In genomic region chr1:199007423-199007822, GRCh38 we compare ENCODE assay signal across 17 cellular contexts.
DNase-seq lines count a peak whose midpoint lies in the region; ATAC-seq and TF ChIP-seq lines count a peak whose summit lies in the region.
"Had no signal": no experiment of that assay in that cellular context is flagged by ENCODE, and none has a peak within 500 bp of the region (broad histone marks: within the 10 kb centered on the region; RNA-seq: fewer than 3 reads in every experiment).

No MANE protein-coding gene starts in this region.

- H3K27ac ChIP-seq in HL-60 (replicated peaks) = peak overlapping the region; percentile 86
- H3K27ac ChIP-seq: cardiac muscle cell, gastrocnemius medialis, skin epidermis, uterus had no signal

- no peak overlapping the region for H3K4me3 ChIP-seq in AG10803 (ENCODE audit: low read length)
- H3K4me3 ChIP-seq in HL-60 (replicated peaks; ENCODE audit: insufficient read depth, low read length) = no peak overlapping the region
- H3K4me3 ChIP-seq: cardiac muscle cell, gastrocnemius medialis, skin epidermis, uterus had no signal

- peaks cover 5% of the 10 kb centered on the region for H3K4me1 Mint-ChIP-seq in WTC11

- POLR2A ChIA-PET in WTC11 (lab: Charles Lee) = no interaction called here
- POLR2A ChIA-PET in GM10248 (lab: Yijun Ruan, JAX) = no interaction called here

- no peaks in the 10 kb centered on the region for H3K9me3 Mint-ChIP-seq in WTC11
- H3K9me3 Mint-ChIP-seq: activated naive CD4-positive, alpha-beta T cell treated with anti-CD3 and anti-CD28 coated beads, Interleukin-2, amount 50 U/mL, for 24 hours had no signal

- ATAC-seq in WTC11 = 0 out of 2 replicates have a peak, but pooled peaks have one; percentile 28
- ATAC-seq: gastrocnemius medialis had no signal

- no peaks in the 10 kb centered on the region for H3K27me3 ChIP-seq in HL-60 (ENCODE audit: insufficient read depth, poor library complexity, severe bottlenecking)
- H3K27me3 ChIP-seq: cardiac muscle cell, gastrocnemius medialis, uterus had no signal

- H3K27ac Mint-ChIP-seq in WTC11 = no peak overlapping the region
- H3K27ac Mint-ChIP-seq: activated naive CD4-positive, alpha-beta T cell treated with anti-CD3 and anti-CD28 coated beads, Interleukin-2, amount 50 U/mL, for 24 hours; IgD-negative memory B cell had no signal

- TF ChIP-seq CTCF in AG10803 (conservative IDR thresholded peaks at IDR 0.05; ENCODE audit: low read length) (no peak), HL-60 (IDR thresholded peaks at IDR 0.05; ENCODE audit: insufficient read depth, low read length) (no peak), WTC11 (IDR thresholded peaks at IDR 0.05) (no peak), GM10248 (IDR thresholded peaks at IDR 0.05; ENCODE audit: control extremely low read depth, extremely low read depth, low read depth, missing control alignments) (no peak)

- DNase-seq in AG10803 (ENCODE audit: low read depth) (peak; percentile 5), HL-60 (ENCODE audit: low read depth in 1 of 2, low spot score in 1 of 2) (peak; percentile 66 to 94), NCI-H2107 treated with DMSO at 0.1 percent for 48 hours (lab: John Stamatoyannopoulos, UW; ENCODE audit: unreplicated experiment) (peak; percentile 38), WTC11 (ENCODE audit: low spot score) (no peak), dedifferentiated amniotic fluid mesenchymal stem cell (ENCODE audit: extremely low spot score) (no peak), iPS-NIHi11 (ENCODE audit: low spot score) (no peak), GM10248 (ENCODE audit: extremely low spot score) (no peak), NCI-H510A treated with DMSO at 0.1 percent for 48 hours (lab: John Stamatoyannopoulos, UW) (no peak)
- DNase-seq: Caco-2; gastrocnemius medialis; NCI-H187 treated with DMSO at 0.1 percent for 48 hours; stimulated activated naive CD4-positive, alpha-beta T cell; uterus had no signal

- H3K27me3 Mint-ChIP-seq in WTC11 (ENCODE audit: low read depth) = no peaks in the 10 kb centered on the region
- H3K27me3 Mint-ChIP-seq: activated naive CD4-positive, alpha-beta T cell treated with anti-CD3 and anti-CD28 coated beads, Interleukin-2, amount 50 U/mL, for 24 hours; IgD-negative memory B cell had no signal

- no peak overlapping the region for H3K4me3 Mint-ChIP-seq in WTC11
- H3K4me3 Mint-ChIP-seq: activated naive CD4-positive, alpha-beta T cell treated with anti-CD3 and anti-CD28 coated beads, Interleukin-2, amount 50 U/mL, for 24 hours; IgD-negative memory B cell had no signal

- H3K36me3 Mint-ChIP-seq in WTC11 = no peaks in the 10 kb centered on the region
- H3K36me3 Mint-ChIP-seq: activated naive CD4-positive, alpha-beta T cell treated with anti-CD3 and anti-CD28 coated beads, Interleukin-2, amount 50 U/mL, for 24 hours; IgD-negative memory B cell had no signal

- CTCF ChIA-PET in WTC11 (lab: Charles Lee) = no interaction called here
- CTCF ChIA-PET in GM10248 (lab: Yijun Ruan, JAX) = no interaction called here

TF ChIP-seq in WTC11, 78 proteins besides CTCF, POLR2A, EP300 and RAD21:
- no peak for TF ChIP-seq ATF1 (CRISPR knock-in tag; IDR thresholded peaks at IDR 0.05)
- no peak for TF ChIP-seq TEAD1 (CRISPR knock-in tag; IDR thresholded peaks at IDR 0.05)
- TF ChIP-seq ZNF232 (CRISPR knock-in tag; IDR thresholded peaks at IDR 0.05) = no peak
- no peak for TF ChIP-seq GTF2I (CRISPR knock-in tag; conservative IDR thresholded peaks at IDR 0.05)
- TF ChIP-seq CBFB (CRISPR knock-in tag; IDR thresholded peaks at IDR 0.05; ENCODE audit: low read depth) = no peak
- TF ChIP-seq TCF7 (CRISPR knock-in tag; IDR thresholded peaks at IDR 0.05; ENCODE audit: low read depth) = no peak
- TF ChIP-seq GABPB1 (CRISPR knock-in tag; IDR thresholded peaks at IDR 0.05) = no peak
- no peak for TF ChIP-seq SMAD3 (CRISPR knock-in tag; IDR thresholded peaks at IDR 0.05; ENCODE audit: borderline replicate concordance)
- TF ChIP-seq, protein P1, sequence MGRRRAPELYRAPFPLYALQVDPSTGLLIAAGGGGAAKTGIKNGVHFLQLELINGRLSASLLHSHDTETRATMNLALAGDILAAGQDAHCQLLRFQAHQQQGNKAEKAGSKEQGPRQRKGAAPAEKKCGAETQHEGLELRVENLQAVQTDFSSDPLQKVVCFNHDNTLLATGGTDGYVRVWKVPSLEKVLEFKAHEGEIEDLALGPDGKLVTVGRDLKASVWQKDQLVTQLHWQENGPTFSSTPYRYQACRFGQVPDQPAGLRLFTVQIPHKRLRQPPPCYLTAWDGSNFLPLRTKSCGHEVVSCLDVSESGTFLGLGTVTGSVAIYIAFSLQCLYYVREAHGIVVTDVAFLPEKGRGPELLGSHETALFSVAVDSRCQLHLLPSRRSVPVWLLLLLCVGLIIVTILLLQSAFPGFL (CRISPR knock-in tag; IDR thresholded peaks at IDR 0.05; ENCODE audit: borderline replicate concordance) = no peak
- no peak for TF ChIP-seq NR2C2 (CRISPR knock-in tag; IDR thresholded peaks at IDR 0.05)
- no peak for TF ChIP-seq NR3C1 (CRISPR knock-in tag; conservative IDR thresholded peaks at IDR 0.05; ENCODE audit: low read depth)
- no peak for TF ChIP-seq ZNF121 (CRISPR knock-in tag; IDR thresholded peaks at IDR 0.05)
- no peak for TF ChIP-seq SOX15 (CRISPR knock-in tag; IDR thresholded peaks at IDR 0.05)
- no peak for TF ChIP-seq IRF1 (CRISPR knock-in tag; IDR thresholded peaks at IDR 0.05)
- TF ChIP-seq ZSCAN18 (CRISPR knock-in tag; IDR thresholded peaks at IDR 0.05) = no peak
- no peak for TF ChIP-seq ZMAT4 (CRISPR knock-in tag; IDR thresholded peaks at IDR 0.05)
- no peak for TF ChIP-seq ZNF416 (CRISPR knock-in tag; IDR thresholded peaks at IDR 0.05)
- TF ChIP-seq KAT7 (CRISPR knock-in tag; IDR thresholded peaks at IDR 0.05; ENCODE audit: borderline replicate concordance) = no peak

Comparison
In these comparisons a context has a peak if more than half of its experiments do, and no peak if none do; other contexts are left out.
1. DNase-seq: peak in AG10803 (single experiment), HL-60 (2 of 2) and NCI-H2107 treated with DMSO at 0.1 percent for 48 hours (single experiment); none in WTC11 (single experiment), dedifferentiated amniotic fluid mesenchymal stem cell (single experiment), iPS-NIHi11 (single experiment), GM10248 (single experiment) and NCI-H510A treated with DMSO at 0.1 percent for 48 hours (single experiment).